8 cellular contexts compared by ENCODE assay signal in genomic region chr7:123533929-123534382, GRCh38. TPM values are rescaled to one million over a fixed set of nuclear protein-coding genes. Genes with fewer than 3 reads are reported as not detected.
DNase-seq lines count a peak whose midpoint lies in the region; ATAC-seq and TF ChIP-seq lines count a peak whose summit lies in the region.

No MANE protein-coding gene starts in this region.

- no peaks in the 10 kb centered on the region for H3K36me3 ChIP-seq in RWPE2 (ENCODE audit: low read depth)

- peaks cover 27% of the 10 kb centered on the region for H3K27me3 Mint-ChIP-seq in activated T-cell treated with anti-CD3 and anti-CD28 coated beads, Interleukin-2, amount 50 U/mL, for 4 hours (ENCODE audit: low read depth)
- H3K27me3 Mint-ChIP-seq in progenitor cell of endocrine pancreas, result peaks cover 6% of the 10 kb centered on the region

- TF ChIP-seq CTCF in RWPE2 (IDR thresholded peaks at IDR 0.05; ENCODE audit: poor library complexity, severe bottlenecking), result no peak
- no peak for TF ChIP-seq CTCF in progenitor cell of endocrine pancreas (IDR thresholded peaks at IDR 0.05; ENCODE audit: unreplicated experiment)
- no peak for TF ChIP-seq CTCF in GM20000 (IDR thresholded peaks at IDR 0.05; ENCODE audit: extremely low read depth, missing control alignments)

- peak; percentile 10 for DNase-seq in activated T-cell treated with anti-CD3 and anti-CD28 coated beads, Interleukin-2, amount 50 U/mL, for 4 hours
- no peak for DNase-seq in activated T-cell treated with anti-CD3 and anti-CD28 coated beads, Interleukin-2, amount 50 U/mL, for 1 hour
- DNase-seq in RWPE2 (ENCODE audit: low spot score) (no peak), epithelial cell of prostate (ENCODE audit: low read depth, low spot score) (no peak), progenitor cell of endocrine pancreas (ENCODE audit: low spot score, unreplicated experiment) (no peak), GM20000 (ENCODE audit: low spot score) (no peak), left colon (no peak)

- H3K4me3 ChIP-seq in RWPE2 (ENCODE audit: severe bottlenecking), result peak overlapping the region; percentile 38

- H3K36me3 Mint-ChIP-seq in activated T-cell treated with anti-CD3 and anti-CD28 coated beads, Interleukin-2, amount 50 U/mL, for 4 hours (ENCODE audit: insufficient read depth), result no peaks in the 10 kb centered on the region
- H3K36me3 Mint-ChIP-seq in progenitor cell of endocrine pancreas (ENCODE audit: insufficient read depth), result no peaks in the 10 kb centered on the region

- no peaks in the 10 kb centered on the region for H3K9me3 Mint-ChIP-seq in activated T-cell treated with anti-CD3 and anti-CD28 coated beads, Interleukin-2, amount 50 U/mL, for 4 hours
- H3K9me3 Mint-ChIP-seq in progenitor cell of endocrine pancreas (ENCODE audit: low read depth), result no peaks in the 10 kb centered on the region

- H3K27ac ChIP-seq in RWPE2 (ENCODE audit: poor library complexity, severe bottlenecking) (no peak overlapping the region), epithelial cell of prostate (peak overlapping the region; percentile 73)

- peaks cover 16% of the 10 kb centered on the region for H3K4me1 ChIP-seq in RWPE2 (ENCODE audit: insufficient read depth, poor library complexity, severe bottlenecking)

- no peaks in the 10 kb centered on the region for H3K9me3 ChIP-seq in RWPE2 (ENCODE audit: severe bottlenecking)

- peak overlapping the region; percentile 88 for H3K4me3 Mint-ChIP-seq in activated T-cell treated with anti-CD3 and anti-CD28 coated beads, Interleukin-2, amount 50 U/mL, for 4 hours
- H3K4me3 Mint-ChIP-seq in progenitor cell of endocrine pancreas (ENCODE audit: low read depth), result peak overlapping the region; percentile 88

- peak overlapping the region; percentile 95 for H3K27ac Mint-ChIP-seq in progenitor cell of endocrine pancreas

- H3K4me1 Mint-ChIP-seq in activated T-cell treated with anti-CD3 and anti-CD28 coated beads, Interleukin-2, amount 50 U/mL, for 4 hours (ENCODE audit: low read depth), result peaks cover 27% of the 10 kb centered on the region
- H3K4me1 Mint-ChIP-seq in progenitor cell of endocrine pancreas (ENCODE audit: low read depth), result peaks cover 9% of the 10 kb centered on the region

- intact Hi-C loops in left colon (cut with DNase I, micrococcal nuclease), result no loop called here

- peak in 1 of 2 donors; percentile 2 for ATAC-seq in activated T-cell treated with anti-CD3 and anti-CD28 coated beads, Interleukin-2, amount 50 U/mL, for 4 hours
- ATAC-seq in HG02840 (IDR thresholded peaks at IDR 0.05; ENCODE audit: low FRiP score, unreplicated experiment), result peak; percentile 4
- ATAC-seq in RWPE2 (ENCODE audit: low read depth), result no peak; the same call in 2 of the 3 replicates
- no peak for ATAC-seq in left colon

- H3K27me3 ChIP-seq in RWPE2 (ENCODE audit: insufficient read depth, poor library complexity, severe bottlenecking), result peaks cover 19% of the 10 kb centered on the region

RNA-seq across cellular contexts. Expression of gene IQUB, which starts 0.4 kb away (rescaled TPM):
- under 1 TPM in 2 of 3 donors, not detected in 1; 0.08 TPM for total RNA-seq in activated T-cell treated with anti-CD3 and anti-CD28 coated beads, Interleukin-2, amount 50 U/mL, for 4 hours
- 2.0 and 2.5 TPM in 2 replicates for total RNA-seq in progenitor cell of endocrine pancreas
- under 1 TPM in 1 of 2 donors, not detected in 1; 0.25 TPM for total RNA-seq in left colon

RNA-seq across cellular contexts. Expression of gene NDUFA5, which starts 23.7 kb away (rescaled TPM):
- total RNA-seq in activated T-cell treated with anti-CD3 and anti-CD28 coated beads, Interleukin-2, amount 50 U/mL, for 4 hours, result 10 to 100 TPM; 65.6 to 79.9 (median 67.1) TPM
- 87.0 and 87.1 TPM in 2 replicates for total RNA-seq in progenitor cell of endocrine pancreas
- 100 to 1,000 TPM in 1 of 2 donors, 10 to 100 TPM in 1; 98.6 to 117 TPM for total RNA-seq in left colon
